8 cellular contexts compared by ENCODE assay signal in genomic region chr3:22887664-22888291, GRCh38.
DNase-seq lines count a peak whose midpoint lies in the region; ATAC-seq, FAIRE-seq and TF ChIP-seq lines count a peak whose summit lies in the region.

No MANE protein-coding gene starts in this region.

- no peak for FAIRE-seq in D721Med (lab: Jason Lieb, UNC)
- peak; percentile 48 for FAIRE-seq in H54 (lab: Jason Lieb, UNC)

- H3K27ac ChIP-seq in testis = no peak overlapping the region

- ATAC-seq in natural killer cell = no peak

- WGBS in testis, 2 donors = 63 to 64% methylated on average over 2 of the region's 2 CpGs

- no peaks in the 10 kb centered on the region for H3K36me3 Mint-ChIP-seq in natural killer cell

- no peak overlapping the region for H3K4me3 ChIP-seq in testis

- peak; percentile 59 for TF ChIP-seq CTCF in D721Med (IDR thresholded peaks at IDR 0.05; ENCODE audit: insufficient read depth, missing control alignments)
- peak; percentile 30 to 43 (median 31) for TF ChIP-seq CTCF in testis (IDR thresholded peaks at IDR 0.05)
- TF ChIP-seq CTCF in natural killer cell (IDR thresholded peaks at IDR 0.05) = no peak

- no peaks in the 10 kb centered on the region for H3K9me3 ChIP-seq in testis

- DNase-seq in D721Med (ENCODE audit: insufficient read length, low spot score) (no peak), H54 (ENCODE audit: insufficient read length, low spot score) (no peak), OCI-M1 (lab: John Stamatoyannopoulos, UW) (peak; percentile 66), fibroblast of the conjunctiva (ENCODE audit: low read depth) (peak; percentile 31), testis (peak; percentile 42), activated gamma-delta T cell (lab: John Stamatoyannopoulos, UW) (no peak), natural killer cell (no peak)
- DNase-seq in activated effector memory CD4-positive, alpha-beta T cell treated with anti-CD3 and anti-CD28 coated beads, Interleukin-2, amount 50 U/mL, for 16 hours = no peak

- no peak overlapping the region for H3K27ac Mint-ChIP-seq in natural killer cell

- intact Hi-C loops in testis (cut with DNase I; ENCODE audit: low total_unique reads) (no loop called here), natural killer cell (cut with micrococcal nuclease) (no loop called here)

- H3K36me3 ChIP-seq in testis (ENCODE audit: low read depth, missing control alignments) = no peaks in the 10 kb centered on the region

- H3K4me3 Mint-ChIP-seq in natural killer cell = no peak overlapping the region

- no peaks in the 10 kb centered on the region for H3K4me1 ChIP-seq in testis

- H3K27me3 ChIP-seq in testis = no peaks in the 10 kb centered on the region

- H3K9me3 Mint-ChIP-seq in natural killer cell = peaks cover 4 to 9% of the 10 kb centered on the region in 2 donors

- TF ChIP-seq POLR2A in H54 (IDR thresholded peaks at IDR 0.05; ENCODE audit: low read depth, low read length) = no peak
- TF ChIP-seq POLR2A in testis (IDR thresholded peaks at IDR 0.05) = no peak

- H3K4me1 Mint-ChIP-seq in natural killer cell = no peaks in the 10 kb centered on the region

- H3K27me3 Mint-ChIP-seq in natural killer cell (ENCODE audit: low read depth in 2 of 2) = peaks cover 0 to 2% of the 10 kb centered on the region in 2 donors

Comparison
In these comparisons a context has a peak if more than half of its experiments do, and no peak if none do; other contexts are left out.
1. DNase-seq: peak in OCI-M1 (single experiment), fibroblast of the conjunctiva (single experiment) and testis (single experiment); none in D721Med (single experiment), H54 (single experiment), activated gamma-delta T cell (single experiment), activated effector memory CD4-positive, alpha-beta T cell treated with anti-CD3 and anti-CD28 coated beads, Interleukin-2, amount 50 U/mL, for 16 hours (single experiment) and natural killer cell (single experiment).